Comparison of ENCODE assay signal across 8 cellular contexts in genomic region chr17:75878174-75878998, GRCh38. TPM values are rescaled to one million over a fixed set of nuclear protein-coding genes. Genes with fewer than 3 reads are reported as not detected.
A peak's percentile ranks its signal among the peaks of the same experiment; 100 is the strongest.
DNase-seq lines count a peak whose midpoint lies in the region; ATAC-seq and TF ChIP-seq lines count a peak whose summit lies in the region.

TSS of gene TRIM47 (minus strand) at chr17:75878581. CDS start at chr17:75878548, 33 bp downstream.

- TF ChIP-seq POLR2A in erythroblast (IDR thresholded peaks at IDR 0.05; ENCODE audit: low read length): no peak

- H3K9me3 ChIP-seq in mononuclear cell (ENCODE audit: low read depth, low read length) (no peaks in the 10 kb centered on the region), tibial artery (no peaks in the 10 kb centered on the region)

- peak within 1 kb of the TSS; percentile 23 for H3K4me3 ChIP-seq in mononuclear cell (ENCODE audit: low read length)
- peak within 1 kb of the TSS; percentile 64 to 79 for H3K4me3 ChIP-seq in tibial artery

- peaks cover 9 to 25% (median 21%) of the 10 kb centered on the region in 3 donors for H3K36me3 ChIP-seq in tibial artery

- peak within 1 kb of the TSS; percentile 87 to 97 for H3K27ac ChIP-seq in tibial artery

- peaks cover 39% of the 10 kb centered on the region for H3K4me1 ChIP-seq in mononuclear cell (ENCODE audit: insufficient read depth, low read length)
- H3K4me1 ChIP-seq in tibial artery: peaks cover 12 to 43% (median 39%) of the 10 kb centered on the region in 4 donors

- peak; percentile 50 for DNase-seq in DMS114 treated with DMSO at 0.1 percent for 48 hours (lab: John Stamatoyannopoulos, UW; ENCODE audit: unreplicated experiment)
- DNase-seq in T1000 (lab: John Stamatoyannopoulos, UW): peak; percentile 69
- peak; percentile 43 to 55 for DNase-seq in erythroblast (lab: John Stamatoyannopoulos, UW)
- peak; percentile 69 to 90 for DNase-seq in tibial artery
- no peak for DNase-seq in OCI-M2 (lab: John Stamatoyannopoulos, UW; ENCODE audit: unreplicated experiment)

- ATAC-seq in HG03095 (IDR thresholded peaks at IDR 0.05; ENCODE audit: unreplicated experiment) (peak; percentile 9), GM21737 (IDR thresholded peaks at IDR 0.05; ENCODE audit: unreplicated experiment) (no peak)

- peak; percentile 33 to 45 for TF ChIP-seq CTCF in tibial artery (IDR thresholded peaks at IDR 0.05)

- peaks cover 11% of the 10 kb centered on the region for H3K27me3 ChIP-seq in mononuclear cell (ENCODE audit: insufficient read depth, low read length)
- no peaks in the 10 kb centered on the region for H3K27me3 ChIP-seq in tibial artery

- intact Hi-C loops in tibial artery (cut with DNase I; ENCODE audit: low total_unique reads): no loop called here

RNA-seq across cellular contexts. Expression of gene TRIM47, which starts in this region (rescaled TPM):
- total RNA-seq in mononuclear cell: 0.63 TPM
